ENCODE assay signal across 8 cellular contexts in the genomic region with DNA sequence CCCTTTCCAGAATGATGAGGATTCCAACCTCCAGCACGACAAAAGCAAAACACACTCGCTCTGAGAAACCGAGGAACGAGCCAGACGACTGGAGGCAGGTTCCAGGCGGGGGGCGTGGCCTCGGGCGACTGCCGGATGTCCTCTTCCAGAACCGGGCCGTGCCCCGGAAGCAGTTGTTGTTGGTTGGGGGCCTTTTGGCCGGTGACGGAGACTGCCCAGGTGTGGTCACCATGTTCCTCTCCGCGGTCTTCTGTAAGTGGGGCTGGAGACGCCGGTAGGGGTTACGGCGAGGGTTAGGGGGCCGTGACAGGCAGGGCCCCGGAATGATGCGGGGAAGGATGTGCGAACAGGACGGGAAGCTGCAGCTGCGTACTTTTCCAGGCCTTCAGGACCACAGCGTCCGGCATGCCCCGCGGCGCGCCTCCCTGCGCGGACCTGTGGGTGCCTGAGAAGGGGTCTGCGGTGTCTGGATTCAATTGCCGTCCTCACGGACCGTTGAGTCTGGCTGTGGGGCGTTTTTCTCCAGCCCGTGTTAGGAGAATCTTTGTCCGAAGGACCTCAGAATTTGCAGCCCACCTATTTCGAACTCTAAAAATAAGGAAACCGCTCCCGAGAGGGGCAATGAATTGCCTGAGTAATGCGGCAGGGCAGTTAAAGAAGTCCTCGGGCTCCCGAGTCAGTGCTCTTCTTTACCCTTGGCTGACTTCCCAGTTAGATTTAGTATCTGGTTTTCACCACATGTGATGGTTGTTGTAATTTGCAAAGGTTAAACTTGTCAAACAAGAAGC. TPM values are rescaled to one million over a fixed set of nuclear protein-coding genes. Genes with fewer than 3 reads are reported as not detected.
A peak's percentile ranks its signal among the peaks of the same experiment; 100 is the strongest.
DNase-seq lines count a peak whose midpoint lies in the region; ATAC-seq and TF ChIP-seq lines count a peak whose summit lies in the region.

A gene (plus strand): TSS at position 172 of the 788 bp plus-strand sequence. CDS start 59 bp downstream, at position 231.

- H3K27ac ChIP-seq in cingulate gyrus (ENCODE audit: low read depth, low read length), result peak within 1 kb of the TSS; percentile 93

- DNase-seq in AML-193 (lab: John Stamatoyannopoulos, UW) (peak; percentile 82 to 85), NCI-H524 (lab: John Stamatoyannopoulos, UW) (peak; percentile 88 to 96), kidney glomerular epithelial cell (lab: John Stamatoyannopoulos, UW) (peak; percentile 89)
- DNase-seq in activated CD4-positive, alpha-beta T cell treated with anti-CD3 and anti-CD28 coated beads for 36 hours, result peak; percentile 96
- DNase-seq in stimulated activated CD4-positive, alpha-beta T cell treated with anti-CD3 and anti-CD28 coated beads, Interleukin-1b, Interleukin-23, amount 100 ng/mL, for 24 hours (ENCODE audit: low read depth in 4 of 4, low spot score in 1 of 4), result peak; percentile 87 to 93 (median 89)

- H3K4me1 Mint-ChIP-seq in activated CD4-positive, alpha-beta T cell treated with anti-CD3 and anti-CD28 coated beads for 36 hours, result peaks cover 42% of the 10 kb centered on the region

- intact Hi-C loops in activated CD4-positive, alpha-beta T cell treated with anti-CD3 and anti-CD28 coated beads for 36 hours (cut with DNase I, micrococcal nuclease), result loop anchor here (1.0 to 2.0 kb wide), 8 partner anchors 37 to 979 kb away; a partner anchor contains a TSS

- CTCF ChIA-PET in activated CD4-positive, alpha-beta T cell treated with anti-CD3 and anti-CD28 coated beads for 36 hours (lab: Charles Lee), result interaction anchor here (0.6 to 1.5 kb wide), 6 partner anchors 17 to 678 kb away, joined by 3 to 6 read pairs (median 3); no protein-coding TSS in a partner anchor

- H3K4me3 Mint-ChIP-seq in activated CD4-positive, alpha-beta T cell treated with anti-CD3 and anti-CD28 coated beads for 36 hours, result peak within 1 kb of the TSS; percentile 99

- ATAC-seq in HG03439 (IDR thresholded peaks at IDR 0.05; ENCODE audit: unreplicated experiment), result peak; percentile 96
- peak; percentile 98 for ATAC-seq in activated CD4-positive, alpha-beta T cell treated with anti-CD3 and anti-CD28 coated beads for 36 hours

- peaks cover 25% of the 10 kb centered on the region for H3K36me3 Mint-ChIP-seq in activated CD4-positive, alpha-beta T cell treated with anti-CD3 and anti-CD28 coated beads for 36 hours (ENCODE audit: low read depth)

- no peaks in the 10 kb centered on the region for H3K27me3 Mint-ChIP-seq in activated CD4-positive, alpha-beta T cell treated with anti-CD3 and anti-CD28 coated beads for 36 hours

- no peaks in the 10 kb centered on the region for H3K9me3 Mint-ChIP-seq in activated CD4-positive, alpha-beta T cell treated with anti-CD3 and anti-CD28 coated beads for 36 hours (ENCODE audit: low read depth)

- peak; percentile 89 for TF ChIP-seq POLR2A in GM19193 (IDR thresholded peaks at IDR 0.05; ENCODE audit: extremely low read depth, insufficient read depth, insufficient read length)

- H3K27ac Mint-ChIP-seq in activated CD4-positive, alpha-beta T cell treated with anti-CD3 and anti-CD28 coated beads for 36 hours, result peak within 1 kb of the TSS; percentile 99

- POLR2A ChIA-PET in activated CD4-positive, alpha-beta T cell treated with anti-CD3 and anti-CD28 coated beads for 36 hours (lab: Charles Lee), result no interaction called here

RNA-seq across cellular contexts. Expression of the gene that starts here (rescaled TPM):
- total RNA-seq in activated CD4-positive, alpha-beta T cell treated with anti-CD3 and anti-CD28 coated beads for 36 hours, result 10 to 100 TPM; 44.7 to 68.0 TPM

Comparison
In these comparisons a context has a peak if more than half of its experiments do, and no peak if none do; other contexts are left out.
1. Peak in every context shown above with its lines: DNase-seq, ATAC-seq and H3K27ac ChIP-seq.